ENCODE assay signal across 31 cellular contexts in genomic region chr17:45996282-45996937, GRCh38. TPM values are rescaled to one million over a fixed set of nuclear protein-coding genes. Genes with fewer than 3 reads are reported as not detected.
"Had no signal": no experiment of that assay in that cellular context is flagged by ENCODE, and none has a peak within 500 bp of the region (broad histone marks: within the 10 kb centered on the region; RNA-seq: fewer than 3 reads in every experiment).

No MANE protein-coding gene starts in this region.

- H3K4me2 ChIP-seq: hepatocyte had no signal

- H3K9me3 ChIP-seq: esophagus muscularis mucosa, gastroesophageal sphincter, heart left ventricle, neutrophil, spleen, thoracic aorta, tibial nerve, upper lobe of right lung, uterus had no signal

- H2AFZ ChIP-seq: hepatocyte, parathyroid adenoma had no signal

- H3K36me3 ChIP-seq: gastroesophageal sphincter, heart left ventricle, neutrophil, spleen, thoracic aorta, tibial nerve, upper lobe of right lung, uterus had no signal

- H3K27me3 ChIP-seq: esophagus muscularis mucosa, gastroesophageal sphincter, heart left ventricle, hepatocyte, neutrophil, spleen, tibial nerve, upper lobe of right lung, uterus had no signal

- H3K27ac ChIP-seq: esophagus muscularis mucosa, foreskin keratinocyte, gastroesophageal sphincter, heart left ventricle, hepatocyte, neutrophil, parathyroid adenoma, skin epidermis, spleen, thoracic aorta, tibial nerve, upper lobe of right lung, uterus had no signal

- H3K79me2 ChIP-seq: hepatocyte, parathyroid adenoma had no signal

- H3K4me3 ChIP-seq: esophagus muscularis mucosa, gastroesophageal sphincter, heart left ventricle, hepatocyte, lung, skin epidermis, spleen, thoracic aorta, tibial nerve, upper lobe of right lung, uterus had no signal

- H3K4me1 ChIP-seq: esophagus muscularis mucosa, foreskin keratinocyte, gastroesophageal sphincter, heart left ventricle, parathyroid adenoma, tibial nerve, upper lobe of right lung, uterus had no signal

- DNase-seq: cortex of kidney; effector CD8-positive, alpha-beta T cell; foreskin keratinocyte; kidney; natural killer cell; right cardiac atrium; spleen; stimulated activated CD4-positive, alpha-beta T cell treated with anti-CD3 and anti-CD28 coated beads, Interleukin-15, amount 100 ng/mL, for 24 hours; stimulated activated CD4-positive, alpha-beta T cell treated with anti-CD3 and anti-CD28 coated beads, Interleukin-2, amount 100 ng/mL, for 48 hours; stimulated activated naive CD4-positive, alpha-beta T cell; substantia nigra; upper lobe of right lung; uterus had no signal

RNA-seq across cellular contexts. Expression of gene STH, which starts 2.6 kb away (rescaled TPM):
- total RNA-seq: endothelial cell of umbilical vein, epithelial cell of proximal tubule, esophagus muscularis mucosa, fibroblast of lung, foreskin keratinocyte, gastroesophageal sphincter, hepatocyte, kidney, left lobe of liver, liver, lung, mononuclear cell, natural killer cell, omental fat pad, progenitor cell of endocrine pancreas, right cardiac atrium, spleen, thoracic aorta, tibial nerve, upper lobe of right lung, uterus had no signal
